ENCODE assay signal across 8 cellular contexts in the genomic region with DNA sequence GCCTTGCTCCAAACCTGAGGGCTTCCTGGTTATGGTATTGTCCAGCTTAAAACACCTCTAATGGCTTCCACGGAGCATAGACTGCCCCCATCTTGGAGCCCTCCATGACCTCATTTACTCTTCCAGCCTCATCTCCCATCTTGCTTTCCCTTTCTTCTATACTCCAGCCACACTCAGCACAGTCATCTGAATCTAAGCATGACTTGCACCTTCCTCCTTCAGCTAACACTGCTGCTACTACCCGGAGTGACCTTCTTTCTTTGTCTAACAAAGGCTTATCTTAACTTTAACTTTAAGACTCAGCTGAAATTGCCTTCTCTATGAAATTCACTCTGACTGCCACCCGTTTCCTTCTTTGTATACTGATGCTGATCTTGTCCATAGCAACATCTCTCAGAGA.
"Had no signal": no experiment of that assay in that cellular context is flagged by ENCODE, and none has a peak within 500 bp of the region (broad histone marks: within the 10 kb centered on the region; RNA-seq: fewer than 3 reads in every experiment).

No MANE protein-coding gene starts in this region.

- H3K4me2 ChIP-seq: KMS-11 had no signal

- ATAC-seq: HCT116 had no signal

- H3K27ac ChIP-seq: GM23248, KMS-11 had no signal

- H3K9me3 ChIP-seq: HAP-1 had no signal

- H3K36me3 ChIP-seq: HAP-1 had no signal

- H2AFZ ChIP-seq: GM23248 had no signal

- H3K9ac ChIP-seq: GM23248, KMS-11 had no signal

- DNase-seq: GM23248, GOT3, H7, HFFc6, KBM-7 had no signal

- H3K4me3 ChIP-seq: GM23248, HAP-1 had no signal
